ENCODE assay signal across 15 cellular contexts in genomic region chr12:356276-356988, GRCh38. TPM values are rescaled to one million over a fixed set of nuclear protein-coding genes. Genes with fewer than 3 reads are reported as not detected.
A peak's percentile ranks its signal among the peaks of the same experiment; 100 is the strongest.
DNase-seq lines count a peak whose midpoint lies in the region; ATAC-seq and TF ChIP-seq lines count a peak whose summit lies in the region.
"Had no signal": no experiment of that assay in that cellular context is flagged by ENCODE, and none has a peak within 500 bp of the region (broad histone marks: within the 10 kb centered on the region; RNA-seq: fewer than 3 reads in every experiment).

No MANE protein-coding gene starts in this region.

- H3K27me3 Mint-ChIP-seq in activated T-helper 1 cell treated with anti-CD3 and anti-CD28 coated beads, Interleukin-12 subunit alpha, Interleukin-12 subunit beta, Interleukin-2, Interleukin-4 antibody, amounts not matched to agents 30 ng/mL and 10 ng/mL and 1 ng/mL, durations not matched to agents 14 hours and 24 hours and 36 hours (ENCODE audit: insufficient read depth), result no peaks in the 10 kb centered on the region
- H3K27me3 Mint-ChIP-seq: CD4-positive, alpha-beta T cell; stimulated activated naive CD8-positive, alpha-beta T cell treated with anti-CD3 and anti-CD28 coated beads, Interleukin-15, amount 100 ng/mL, for 72 hours had no signal

- peaks cover 52% of the 10 kb centered on the region for H3K36me3 Mint-ChIP-seq in activated T-helper 1 cell treated with anti-CD3 and anti-CD28 coated beads, Interleukin-12 subunit alpha, Interleukin-12 subunit beta, Interleukin-2, Interleukin-4 antibody, amounts not matched to agents 30 ng/mL and 10 ng/mL and 1 ng/mL, durations not matched to agents 14 hours and 24 hours and 36 hours (ENCODE audit: low read depth)

- no peak for ATAC-seq in HG03432 (IDR thresholded peaks at IDR 0.05; ENCODE audit: unreplicated experiment)
- no peak for ATAC-seq in right cardiac atrium
- no peak for ATAC-seq in GM19324 (IDR thresholded peaks at IDR 0.05; ENCODE audit: low FRiP score, unreplicated experiment)
- ATAC-seq: sciatic nerve; stimulated activated naive CD8-positive, alpha-beta T cell treated with anti-CD3 and anti-CD28 coated beads, Interleukin-15, amount 100 ng/mL, for 72 hours had no signal

- no peak overlapping the region for H3K4me3 Mint-ChIP-seq in activated T-helper 1 cell treated with anti-CD3 and anti-CD28 coated beads, Interleukin-12 subunit alpha, Interleukin-12 subunit beta, Interleukin-2, Interleukin-4 antibody, amounts not matched to agents 30 ng/mL and 10 ng/mL and 1 ng/mL, durations not matched to agents 14 hours and 24 hours and 36 hours
- H3K4me3 Mint-ChIP-seq: CD4-positive, alpha-beta T cell; neural progenitor cell; stimulated activated naive CD8-positive, alpha-beta T cell treated with anti-CD3 and anti-CD28 coated beads, Interleukin-15, amount 100 ng/mL, for 72 hours had no signal

- no peak for TF ChIP-seq CTCF in fibroblast of the aortic adventitia (IDR thresholded peaks at IDR 0.05; ENCODE audit: insufficient read depth, low read length)

- peak overlapping the region; percentile 20; the same call in 1 of the 2 replicates for H3K27ac ChIP-seq in ACC112 (ENCODE audit: low read depth, low read length)
- H3K27ac ChIP-seq in right cardiac atrium (ENCODE audit: low read length), result no peak overlapping the region
- H3K27ac ChIP-seq: neural progenitor cell had no signal

- peak; percentile 25 for DNase-seq in GM03348 (ENCODE audit: low spot score)
- no peak for DNase-seq in activated T-helper 1 cell treated with anti-CD3 and anti-CD28 coated beads, Interleukin-12 subunit alpha, Interleukin-12 subunit beta, Interleukin-2, Interleukin-4 antibody, amounts not matched to agents 30 ng/mL and 10 ng/mL and 1 ng/mL, durations not matched to agents 14 hours and 24 hours and 36 hours (ENCODE audit: low spot score)
- DNase-seq in fibroblast of the aortic adventitia (ENCODE audit: low read depth), result peak; percentile 2
- no peak for DNase-seq in stimulated activated CD4-positive, alpha-beta T cell treated with anti-CD3 and anti-CD28 coated beads, Interleukin-1b, Interleukin-23, amount 100 ng/mL, for 48 hours
- no peak for DNase-seq in right cardiac atrium
- DNase-seq: CD4-positive, alpha-beta T cell; head of caudate nucleus; NCI-H1436; NCI-H510A treated with DMSO at 0.1 percent for 48 hours; stimulated activated naive CD8-positive, alpha-beta T cell treated with anti-CD3 and anti-CD28 coated beads, Interleukin-15, amount 100 ng/mL, for 72 hours had no signal

- intact Hi-C loops in activated T-helper 1 cell treated with anti-CD3 and anti-CD28 coated beads, Interleukin-12 subunit alpha, Interleukin-12 subunit beta, Interleukin-2, Interleukin-4 antibody, amounts not matched to agents 30 ng/mL and 10 ng/mL and 1 ng/mL, durations not matched to agents 14 hours and 24 hours and 36 hours (cut with micrococcal nuclease), result no loop called here
- intact Hi-C loops in right cardiac atrium (cut with DNase I), result no loop called here

- H3K9me3 Mint-ChIP-seq in activated T-helper 1 cell treated with anti-CD3 and anti-CD28 coated beads, Interleukin-12 subunit alpha, Interleukin-12 subunit beta, Interleukin-2, Interleukin-4 antibody, amounts not matched to agents 30 ng/mL and 10 ng/mL and 1 ng/mL, durations not matched to agents 14 hours and 24 hours and 36 hours, result no peaks in the 10 kb centered on the region
- H3K9me3 Mint-ChIP-seq: CD4-positive, alpha-beta T cell; stimulated activated naive CD8-positive, alpha-beta T cell treated with anti-CD3 and anti-CD28 coated beads, Interleukin-15, amount 100 ng/mL, for 72 hours had no signal

- no peak overlapping the region for H2AFZ ChIP-seq in ACC112 (ENCODE audit: low read length, unreplicated experiment)
- H2AFZ ChIP-seq: neural progenitor cell had no signal

- WGBS in right cardiac atrium, result 85% methylated on average over 7 of the region's 7 CpGs

- no peaks in the 10 kb centered on the region for H3K27me3 ChIP-seq in ACC112 (ENCODE audit: insufficient read depth, low read length)
- H3K27me3 ChIP-seq in right cardiac atrium (ENCODE audit: control insufficient read depth, insufficient read depth), result no peaks in the 10 kb centered on the region
- H3K27me3 ChIP-seq: neural progenitor cell had no signal

- peaks cover 65% of the 10 kb centered on the region for H3K36me3 ChIP-seq in ACC112 (ENCODE audit: insufficient read depth, low read length)

- no peaks in the 10 kb centered on the region for H3K9me3 ChIP-seq in right cardiac atrium (ENCODE audit: control insufficient read depth, low read length)

- H3K27ac Mint-ChIP-seq in activated T-helper 1 cell treated with anti-CD3 and anti-CD28 coated beads, Interleukin-12 subunit alpha, Interleukin-12 subunit beta, Interleukin-2, Interleukin-4 antibody, amounts not matched to agents 30 ng/mL and 10 ng/mL and 1 ng/mL, durations not matched to agents 14 hours and 24 hours and 36 hours, result peak overlapping the region; percentile 46
- H3K27ac Mint-ChIP-seq: CD4-positive, alpha-beta T cell; neural progenitor cell had no signal

- H3K79me2 ChIP-seq in ACC112 (ENCODE audit: control insufficient read depth, insufficient read depth, low read length, unreplicated experiment), result peaks cover 9% of the 10 kb centered on the region

- H3K4me1 Mint-ChIP-seq in activated T-helper 1 cell treated with anti-CD3 and anti-CD28 coated beads, Interleukin-12 subunit alpha, Interleukin-12 subunit beta, Interleukin-2, Interleukin-4 antibody, amounts not matched to agents 30 ng/mL and 10 ng/mL and 1 ng/mL, durations not matched to agents 14 hours and 24 hours and 36 hours (ENCODE audit: low read depth), result peaks cover 6% of the 10 kb centered on the region
- H3K4me1 Mint-ChIP-seq: neural progenitor cell had no signal

- no peak overlapping the region for H3K4me3 ChIP-seq in ACC112 (ENCODE audit: low read depth, low read length)
- H3K4me3 ChIP-seq in fibroblast of the aortic adventitia (ENCODE audit: low read depth, low read length), result no peak overlapping the region
- H3K4me3 ChIP-seq in right cardiac atrium (ENCODE audit: low read length), result no peak overlapping the region
- H3K4me3 ChIP-seq: neural progenitor cell had no signal

- peaks cover 10% of the 10 kb centered on the region for H3K4me1 ChIP-seq in ACC112 (ENCODE audit: control insufficient read depth, insufficient read depth, low read length, unreplicated experiment)
- H3K4me1 ChIP-seq in right cardiac atrium (ENCODE audit: control insufficient read depth, insufficient read depth, low read length), result no peaks in the 10 kb centered on the region
- H3K4me1 ChIP-seq: neural progenitor cell had no signal

RNA-seq across cellular contexts. Expression of gene KDM5A, which starts 32.7 kb away (rescaled TPM):
- 81.2 and 83.8 TPM in 2 replicates for total RNA-seq in activated T-helper 1 cell treated with anti-CD3 and anti-CD28 coated beads, Interleukin-12 subunit alpha, Interleukin-12 subunit beta, Interleukin-2, Interleukin-4 antibody, amounts not matched to agents 30 ng/mL and 10 ng/mL and 1 ng/mL, durations not matched to agents 14 hours and 24 hours and 36 hours
- total RNA-seq in fibroblast of the aortic adventitia (ENCODE audit: low replicate concordance) (46.2 and 122 TPM in 2 replicates), right cardiac atrium (10 to 100 TPM; 33.6 to 36.8 (median 34.6) TPM)
- 6.4 TPM for polyA plus RNA-seq in right cardiac atrium

RNA-seq across cellular contexts. Expression of gene CCDC77, which starts 45.0 kb away (rescaled TPM):
- total RNA-seq in activated T-helper 1 cell treated with anti-CD3 and anti-CD28 coated beads, Interleukin-12 subunit alpha, Interleukin-12 subunit beta, Interleukin-2, Interleukin-4 antibody, amounts not matched to agents 30 ng/mL and 10 ng/mL and 1 ng/mL, durations not matched to agents 14 hours and 24 hours and 36 hours, result 12.6 and 14.6 TPM in 2 replicates
- total RNA-seq in fibroblast of the aortic adventitia (ENCODE audit: low replicate concordance), result 15.4 and 20.1 TPM in 2 replicates
- 1 to 10 TPM; 2.9 to 4.1 (median 3.4) TPM for total RNA-seq in right cardiac atrium
- polyA plus RNA-seq in right cardiac atrium, result 3.1 TPM

Comparison
In these comparisons a context has a peak if more than half of its experiments do, and no peak if none do; other contexts are left out.
1. DNase-seq: peak in GM03348 (single experiment) and fibroblast of the aortic adventitia (single experiment); none in activated T-helper 1 cell treated with anti-CD3 and anti-CD28 coated beads, Interleukin-12 subunit alpha, Interleukin-12 subunit beta, Interleukin-2, Interleukin-4 antibody, amounts not matched to agents 30 ng/mL and 10 ng/mL and 1 ng/mL, durations not matched to agents 14 hours and 24 hours and 36 hours (single experiment), stimulated activated CD4-positive, alpha-beta T cell treated with anti-CD3 and anti-CD28 coated beads, Interleukin-1b, Interleukin-23, amount 100 ng/mL, for 48 hours (single experiment) and right cardiac atrium (0 of 3).